ENCODE assay signal across 8 cellular contexts in genomic region chr1:29706936-29707335, GRCh38.
DNase-seq lines count a peak whose midpoint lies in the region; ATAC-seq, FAIRE-seq and TF ChIP-seq lines count a peak whose summit lies in the region.

No MANE protein-coding gene starts in this region.

- H3K4me1 ChIP-seq in HepG2 (ENCODE audit: insufficient read depth, low read length): no peaks in the 10 kb centered on the region

- TF ChIP-seq CTCF in AG09309 (IDR thresholded peaks at IDR 0.05; ENCODE audit: control insufficient read depth, insufficient read depth, low read depth, low read length, missing control alignments): peak; percentile 63
- peak; percentile 74 for TF ChIP-seq CTCF in astrocyte of the cerebellum (IDR thresholded peaks at IDR 0.05; ENCODE audit: low read depth, low read length, missing control alignments)
- peak; percentile 34 for TF ChIP-seq CTCF in HepG2 (CRISPR knock-in tag; IDR thresholded peaks at IDR 0.05)

- H3K9me3 ChIP-seq in HepG2 (ENCODE audit: low read length): no peaks in the 10 kb centered on the region

- H3K4me2 ChIP-seq in HepG2 (ENCODE audit: low read depth, low read length): no peak overlapping the region

- H3K36me3 ChIP-seq in HepG2 (replicated peaks in 1 of 2; ENCODE audit: control insufficient read depth in 1 of 2, insufficient read depth in 2 of 2, low read length in 2 of 2): no peaks in the 10 kb centered on the region

- peak; percentile 55 for ATAC-seq in GM19043 (IDR thresholded peaks at IDR 0.05; ENCODE audit: low read depth, unreplicated experiment)
- ATAC-seq in HepG2: peak; percentile 87
- no peak for ATAC-seq in GM21526 (IDR thresholded peaks at IDR 0.05; ENCODE audit: low FRiP score, unreplicated experiment)

- intact Hi-C loops in HepG2 (cut with micrococcal nuclease; ENCODE audit: unreplicated experiment): no loop called here

- H3K4me3 ChIP-seq in AG09309 (ENCODE audit: control insufficient read depth, low read depth, low read length): no peak overlapping the region
- H3K4me3 ChIP-seq in astrocyte of the cerebellum (ENCODE audit: low read depth, low read length): no peak overlapping the region
- no peak overlapping the region for H3K4me3 ChIP-seq in HepG2 (replicated peaks in 1 of 3; ENCODE audit: insufficient read depth in 1 of 3, low read depth in 2 of 3, low read length in 3 of 3)

- FAIRE-seq in HepG2 (lab: Jason Lieb, UNC): no peak

- no peak for TF ChIP-seq POLR2A in HepG2 (IDR thresholded peaks at IDR 0.05; ENCODE audit: insufficient read depth in 1 of 2, low read depth in 2 of 2, low read length in 2 of 2)

- DNase-seq in AG09309 (ENCODE audit: low read depth): no peak
- peak; percentile 95 for DNase-seq in NCI-H2171 (lab: John Stamatoyannopoulos, UW)
- no peak for DNase-seq in astrocyte of the cerebellum (ENCODE audit: low read depth)
- no peak for DNase-seq in HepG2 (ENCODE audit: low spot score)
- DNase-seq in stimulated activated naive CD4-positive, alpha-beta T cell (lab: John Stamatoyannopoulos, UW): no peak
- no peak for DNase-seq in MV-4-11 (lab: John Stamatoyannopoulos, UW)

- POLR2A ChIA-PET in HepG2 (lab: Yijun Ruan, JAX): no interaction called here

- H3K79me2 ChIP-seq in HepG2 (ENCODE audit: insufficient read depth, low read length): no peaks in the 10 kb centered on the region

- no TSS peak for BruUV-seq in HepG2 (replicated peaks; lab: Mats Ljungman, UMichigan)

- 11% methylated on average over 26 of the region's 28 CpGs for WGBS in HepG2 (ENCODE audit: low lambda C conversion rate)

- no peak overlapping the region for H3K27ac ChIP-seq in HepG2 (ENCODE audit: extremely low read length, insufficient read depth, low read length)

- peaks cover 0 to 3% of the 10 kb centered on the region in 2 experiments; a peak in 1 of 5 replicates for H3K27me3 ChIP-seq in HepG2 (ENCODE audit: control insufficient read depth in 1 of 2, insufficient read depth in 2 of 2, low read length in 2 of 2)

- H2AFZ ChIP-seq in HepG2 (ENCODE audit: low read length): no peak overlapping the region

- TF ChIP-seq RAD21 in HepG2 (CRISPR knock-in tag; IDR thresholded peaks at IDR 0.05): no peak

- no peaks in the 10 kb centered on the region for H4K20me1 ChIP-seq in HepG2 (ENCODE audit: insufficient read depth, low read length)

- CTCF ChIA-PET in HepG2 (lab: Yijun Ruan, JAX; ENCODE audit: low intra/inter-chr PET ratio, low total read pairs): no interaction called here

- in situ Hi-C loops in astrocyte of the cerebellum (cut with HindIII; ENCODE audit: low sequenced_read_pairs): loop anchor here (25.0 kb wide), 2 partner anchors 470 to 1205 kb away; partner anchors contain the start of genes MECR, PTPRU and SDC3
- in situ Hi-C loops in HepG2 (cut with HindIII; ENCODE audit: extremely low pct_ligation_motif_present, low pct_unique_long_range_greater_than_20kb): no loop called here

- TF ChIP-seq EP300 in HepG2 (IDR thresholded peaks at IDR 0.05; ENCODE audit: low read depth in 2 of 2, low read length in 2 of 2): no peak
- no peak for TF ChIP-seq EP300 in HepG2 (CRISPR knock-in tag; IDR thresholded peaks at IDR 0.05; ENCODE audit: borderline replicate concordance)

- no peak overlapping the region for H3K9ac ChIP-seq in HepG2 (ENCODE audit: insufficient read depth, low read depth, low read length)

TF ChIP-seq in HepG2, 621 proteins besides CTCF, POLR2A, EP300 and RAD21:
- TF ChIP-seq HNRNPK (IDR thresholded peaks at IDR 0.05; ENCODE audit: low read depth, low read length, poor library complexity, severe bottlenecking) (peak; percentile 88), SP1 (IDR thresholded peaks at IDR 0.05) (no peak), SP1 (CRISPR knock-in tag; IDR thresholded peaks at IDR 0.05) (peak; percentile 22; the same call in 1 of the 2 replicates), ZNF616 (CRISPR knock-in tag; IDR thresholded peaks at IDR 0.05; ENCODE audit: low read depth) (no peak)
